ENCODE assay signal across 19 cellular contexts in genomic region chr15:96180062-96180745, GRCh38.
"Had no signal": no experiment of that assay in that cellular context is flagged by ENCODE, and none has a peak within 500 bp of the region (broad histone marks: within the 10 kb centered on the region; RNA-seq: fewer than 3 reads in every experiment).

No MANE protein-coding gene starts in this region.

- FAIRE-seq: islet of Langerhans had no signal

- H3K9me3 Mint-ChIP-seq: activated naive CD8-positive, alpha-beta T cell treated with anti-CD3 and anti-CD28 coated beads, Interleukin-2, amount 10 ng/mL, durations not matched to agents 7 days and 5 days; effector memory CD8-positive, alpha-beta T cell; naive thymus-derived CD8-positive, alpha-beta T cell had no signal

- H3K36me3 ChIP-seq: ascending aorta, breast epithelium, gastrocnemius medialis, heart left ventricle, left lung, prostate gland had no signal

- H3K27me3 ChIP-seq: ascending aorta, breast epithelium, gastrocnemius medialis, heart left ventricle, left lung had no signal

- H3K4me3 ChIP-seq: ascending aorta, breast epithelium, gastrocnemius medialis, heart left ventricle, left lung, mucosa of descending colon, prostate gland had no signal

- H3K27ac ChIP-seq: gastrocnemius medialis, heart left ventricle, left lung, prostate gland had no signal

- ATAC-seq: effector memory CD8-positive, alpha-beta T cell; gastrocnemius medialis; heart left ventricle; left lung; mucosa of descending colon; naive thymus-derived CD8-positive, alpha-beta T cell; sciatic nerve had no signal

- H3K36me3 Mint-ChIP-seq: activated naive CD8-positive, alpha-beta T cell treated with anti-CD3 and anti-CD28 coated beads, Interleukin-2, amount 10 ng/mL, durations not matched to agents 7 days and 5 days; naive thymus-derived CD8-positive, alpha-beta T cell had no signal

- H3K4me1 ChIP-seq: breast epithelium, prostate gland had no signal

- DNase-seq: activated CD4-positive, CD25-positive, alpha-beta regulatory T cell treated with anti-CD3 and anti-CD28 coated beads, Interleukin-2, amount 50 U/mL, for 72 hours; activated naive CD4-positive, alpha-beta T cell; activated naive CD8-positive, alpha-beta T cell treated with anti-CD3 and anti-CD28 coated beads, Interleukin-2, amount 10 ng/mL, durations not matched to agents 7 days and 5 days; dermis blood vessel endothelial cell; effector memory CD8-positive, alpha-beta T cell; gastrocnemius medialis; heart left ventricle; left lung; mammary epithelial cell; mucosa of descending colon; naive thymus-derived CD8-positive, alpha-beta T cell; occipital lobe; stimulated activated CD4-positive, alpha-beta T cell treated with anti-CD3 and anti-CD28 coated beads, Interleukin-1b, Interleukin-23, amount 100 ng/mL, for 48 hours; SW 1271 had no signal

- H3K27me3 Mint-ChIP-seq: activated naive CD8-positive, alpha-beta T cell treated with anti-CD3 and anti-CD28 coated beads, Interleukin-2, amount 10 ng/mL, durations not matched to agents 7 days and 5 days had no signal

- H3K4me3 Mint-ChIP-seq: activated naive CD8-positive, alpha-beta T cell treated with anti-CD3 and anti-CD28 coated beads, Interleukin-2, amount 10 ng/mL, durations not matched to agents 7 days and 5 days; effector memory CD8-positive, alpha-beta T cell; naive thymus-derived CD8-positive, alpha-beta T cell had no signal

- H3K27ac Mint-ChIP-seq: activated naive CD8-positive, alpha-beta T cell treated with anti-CD3 and anti-CD28 coated beads, Interleukin-2, amount 10 ng/mL, durations not matched to agents 7 days and 5 days; naive thymus-derived CD8-positive, alpha-beta T cell had no signal

- H3K9me3 ChIP-seq: ascending aorta, breast epithelium, gastrocnemius medialis, heart left ventricle, left lung, mucosa of descending colon, prostate gland had no signal

- H3K4me1 Mint-ChIP-seq: activated naive CD8-positive, alpha-beta T cell treated with anti-CD3 and anti-CD28 coated beads, Interleukin-2, amount 10 ng/mL, durations not matched to agents 7 days and 5 days had no signal
